In genomic region chr2:122389694-122390093, GRCh38 we compare ENCODE assay signal across 17 cellular contexts.
DNase-seq lines count a peak whose midpoint lies in the region; ATAC-seq and TF ChIP-seq lines count a peak whose summit lies in the region.
"Had no signal": no experiment of that assay in that cellular context is flagged by ENCODE, and none has a peak within 500 bp of the region (broad histone marks: within the 10 kb centered on the region; RNA-seq: fewer than 3 reads in every experiment).

No MANE protein-coding gene starts in this region.

- intact Hi-C loops in dorsolateral prefrontal cortex (cut with DNase I), result no loop called here
- intact Hi-C loops in breast epithelium (cut with DNase I; ENCODE audit: low total_unique reads), result no loop called here
- intact Hi-C loops in spleen (cut with DNase I; ENCODE audit: low total_unique reads), result no loop called here

- H3K4me1 ChIP-seq in RWPE2 (ENCODE audit: insufficient read depth, poor library complexity, severe bottlenecking), result peaks cover 18% of the 10 kb centered on the region
- no peaks in the 10 kb centered on the region for H3K4me1 ChIP-seq in breast epithelium
- H3K4me1 ChIP-seq in spleen, result no peaks in the 10 kb centered on the region
- H3K4me1 ChIP-seq: BE2C, SJSA1 had no signal

- H3K9me3 ChIP-seq in RWPE2 (ENCODE audit: severe bottlenecking) (no peaks in the 10 kb centered on the region), breast epithelium (peaks cover 7 to 24% of the 10 kb centered on the region in 2 donors), spleen (peaks cover 0 to 29% (median 19%) of the 10 kb centered on the region in 8 donors)
- H3K9me3 ChIP-seq: BE2C, SJSA1 had no signal

- peak overlapping the region; percentile 14 for H3K27ac ChIP-seq in RWPE2 (ENCODE audit: poor library complexity, severe bottlenecking)
- peak overlapping the region in 36 of 59 donors; percentile 10 to 82 (median 58) for H3K27ac ChIP-seq in dorsolateral prefrontal cortex
- H3K27ac ChIP-seq in breast epithelium, result no peak overlapping the region
- no peak overlapping the region for H3K27ac ChIP-seq in spleen
- H3K27ac ChIP-seq: SJSA1 had no signal

- no peak for ATAC-seq in RWPE2 (ENCODE audit: low read depth)
- ATAC-seq: K562, PC-3 had no signal

- TF ChIP-seq POLR2A in breast epithelium (IDR thresholded peaks at IDR 0.05), result no peak
- no peak for TF ChIP-seq POLR2A in spleen (IDR thresholded peaks at IDR 0.05)

- WGBS in spleen, 5 donors, result 79 to 85% (median 80%) methylated on average over 4 of the region's 4 CpGs

- H3K36me3 ChIP-seq in RWPE2 (ENCODE audit: low read depth) (no peaks in the 10 kb centered on the region), breast epithelium (no peaks in the 10 kb centered on the region), spleen (no peaks in the 10 kb centered on the region)
- H3K36me3 ChIP-seq: BE2C, SJSA1 had no signal

- no peak for TF ChIP-seq CTCF in RWPE2 (IDR thresholded peaks at IDR 0.05; ENCODE audit: poor library complexity, severe bottlenecking)
- peak in 3 of 56 donors; percentile 12 to 23 (median 20) for TF ChIP-seq CTCF in dorsolateral prefrontal cortex (IDR thresholded peaks at IDR 0.05 in 54 of 56, conservative IDR thresholded peaks at IDR 0.05 in 2 of 56; ENCODE audit: low read depth in 1 of 56, partially characterized antibody in 56 of 56)
- no peak for TF ChIP-seq CTCF in breast epithelium (IDR thresholded peaks at IDR 0.05)
- TF ChIP-seq CTCF in spleen (IDR thresholded peaks at IDR 0.05 in 8 of 11, conservative IDR thresholded peaks at IDR 0.05 in 3 of 11), result no peak

- H3K27me3 ChIP-seq in RWPE2 (ENCODE audit: insufficient read depth, poor library complexity, severe bottlenecking) (no peaks in the 10 kb centered on the region), dorsolateral prefrontal cortex (no peaks in the 10 kb centered on the region), breast epithelium (no peaks in the 10 kb centered on the region), spleen (replicated peaks in 1 of 7) (no peaks in the 10 kb centered on the region)
- H3K27me3 ChIP-seq: BE2C, SJSA1 had no signal

- H3K4me3 ChIP-seq in RWPE2 (ENCODE audit: severe bottlenecking) (no peak overlapping the region), dorsolateral prefrontal cortex (no peak overlapping the region), breast epithelium (no peak overlapping the region), spleen (no peak overlapping the region)
- H3K4me3 ChIP-seq: K562, SJSA1 had no signal

- DNase-seq in RWPE2 (ENCODE audit: low spot score) (no peak), dorsolateral prefrontal cortex (peak in 6 of 10 donors; percentile 30 to 67 (median 54)), middle frontal gyrus (ENCODE audit: extremely low spot score, low spot score) (peak; percentile 25), dermis blood vessel endothelial cell (no peak), breast epithelium (ENCODE audit: low spot score in 2 of 2) (no peak), spleen (no peak), epidermal melanocyte (ENCODE audit: insufficient read length, low spot score) (no peak)
- DNase-seq: BE2C; CD8-positive, alpha-beta memory T cell; DND-41; NCI-H1417 treated with DMSO at 0.1 percent for 48 hours; NCI-H2029 treated with DMSO at 0.1 percent for 48 hours; NCI-H510A; NCI-H774 had no signal

Comparison
In these comparisons a context has a peak if more than half of its experiments do, and no peak if none do; other contexts are left out.
1. DNase-seq: peak in dorsolateral prefrontal cortex (6 of 10) and middle frontal gyrus (single experiment); none in RWPE2 (single experiment), dermis blood vessel endothelial cell (single experiment), breast epithelium (0 of 2), spleen (single experiment) and epidermal melanocyte (single experiment).
2. H3K27ac ChIP-seq: peak in RWPE2 (single experiment) and dorsolateral prefrontal cortex (36 of 59); none in breast epithelium (0 of 2) and spleen (0 of 8).